13 cellular contexts compared by ENCODE assay signal in genomic region chr2:66509326-66509811, GRCh38.
DNase-seq lines count a peak whose midpoint lies in the region; ATAC-seq and TF ChIP-seq lines count a peak whose summit lies in the region.
"Had no signal": no experiment of that assay in that cellular context is flagged by ENCODE, and none has a peak within 500 bp of the region (broad histone marks: within the 10 kb centered on the region; RNA-seq: fewer than 3 reads in every experiment).

No MANE protein-coding gene starts in this region.

- no peaks in the 10 kb centered on the region for H3K9me3 Mint-ChIP-seq in Caco-2 (ENCODE audit: unreplicated experiment)
- H3K9me3 Mint-ChIP-seq: activated T-helper 2 cell treated with anti-CD3 and anti-CD28 coated beads, Interferon-gamma antibody, Interleukin-2, Interleukin-4, amounts not matched to agents 10 μg/mL and 5 μg/mL and 100 μg/mL, durations not matched to agents 14 hours and 24 hours and 36 hours; neural crest cell had no signal

- intact Hi-C loops in PC-9 (cut with micrococcal nuclease; ENCODE audit: unreplicated experiment) (loop anchor here (1.0 to 2.0 kb wide), 2 partner anchors 15 to 75 kb away; no protein-coding TSS in a partner anchor), Caco-2 (cut with micrococcal nuclease; ENCODE audit: unreplicated experiment) (no loop called here)

- no peaks in the 10 kb centered on the region; the same call in none of the 2 replicates for H3F3A ChIP-seq in PC-9 (ENCODE audit: insufficient read depth, low read depth)

- DNase-seq in HEK293T (ENCODE audit: extremely low spot score) (no peak), PC-9 (peak; percentile 48 to 89), fibroblast of gingiva (ENCODE audit: low read depth) (peak; percentile 30), trophoblast cell (peak; percentile 88 to 97), Peyer's patch (no peak), SW 1271 (lab: John Stamatoyannopoulos, UW) (no peak), Caco-2 (no peak)
- DNase-seq: cortex of kidney; SIG-M5; stimulated activated CD4-positive, alpha-beta T cell treated with anti-CD3 and anti-CD28 coated beads, Interleukin-2, amount 100 ng/mL, for 24 hours had no signal

- peaks cover 21% of the 10 kb centered on the region for H3K79me1 ChIP-seq in trophoblast cell (ENCODE audit: low read length)

- H3K4me3 ChIP-seq in PC-9 (no peak overlapping the region), trophoblast cell (ENCODE audit: low read depth, low read length) (no peak overlapping the region), Peyer's patch (no peak overlapping the region), Caco-2 (ENCODE audit: low read depth, low read length) (no peak overlapping the region)

- H2BK5ac ChIP-seq in trophoblast cell (ENCODE audit: low read depth, low read length, poor library complexity) = no peak overlapping the region

- H3K36me3 ChIP-seq in PC-9 (ENCODE audit: low read depth) = no peaks in the 10 kb centered on the region
- H3K36me3 ChIP-seq in trophoblast cell (ENCODE audit: control insufficient read depth in 1 of 2, insufficient read depth in 2 of 2, low read length in 2 of 2) = peaks cover 0 to 1% of the 10 kb centered on the region in 2 experiments
- no peaks in the 10 kb centered on the region for H3K36me3 ChIP-seq in Peyer's patch
- no peaks in the 10 kb centered on the region for H3K36me3 ChIP-seq in Caco-2 (ENCODE audit: control insufficient read depth, insufficient read depth, low read length)

- H3K9me2 ChIP-seq in PC-9 (ENCODE audit: insufficient read depth) = no peaks in the 10 kb centered on the region

- H2BK120ac ChIP-seq in trophoblast cell (ENCODE audit: insufficient read depth, low read length, poor library complexity) = no peak overlapping the region

- CTCF ChIA-PET in HEK293T (lab: Yijun Ruan, JAX) = no interaction called here
- CTCF ChIA-PET in PC-9 (lab: Charles Lee) = no interaction called here
- CTCF ChIA-PET in Caco-2 (lab: Charles Lee) = no interaction called here

- H3K4me3 Mint-ChIP-seq in Caco-2 (ENCODE audit: unreplicated experiment) = no peak overlapping the region
- H3K4me3 Mint-ChIP-seq: neural crest cell had no signal

- no peak overlapping the region for H3K9ac ChIP-seq in trophoblast cell (ENCODE audit: low read length)

- BruUV-seq in PC-9 (replicated peaks; lab: Mats Ljungman, UMichigan) (no TSS peak), Caco-2 (replicated peaks; lab: Mats Ljungman, UMichigan) (no TSS peak)

- ATAC-seq in GM18511 (IDR thresholded peaks at IDR 0.05; ENCODE audit: unreplicated experiment) = no peak

- no peak overlapping the region for H3K4ac ChIP-seq in trophoblast cell (ENCODE audit: low read depth, low read length)

- no peaks in the 10 kb centered on the region for H3K27me3 Mint-ChIP-seq in Caco-2 (ENCODE audit: insufficient read depth, unreplicated experiment)

- no peak overlapping the region for H3K27ac Mint-ChIP-seq in Caco-2 (ENCODE audit: unreplicated experiment)
- H3K27ac Mint-ChIP-seq: activated T-helper 2 cell treated with anti-CD3 and anti-CD28 coated beads, Interferon-gamma antibody, Interleukin-2, Interleukin-4, amounts not matched to agents 10 μg/mL and 5 μg/mL and 100 μg/mL, durations not matched to agents 14 hours and 24 hours and 36 hours had no signal

- H2AK5ac ChIP-seq in trophoblast cell (ENCODE audit: low read length) = no peak overlapping the region

- H4K20me1 ChIP-seq in PC-9 (ENCODE audit: insufficient read depth) = no peaks in the 10 kb centered on the region

- no peak overlapping the region for H4K12ac ChIP-seq in trophoblast cell (ENCODE audit: low read depth, low read length)

- WGBS in trophoblast cell (ENCODE audit: extremely low coverage, insufficient coverage, insufficient read length) = no CpG with 5 or more reads among the region's 1 CpG

- H3K27me3 ChIP-seq in PC-9 (ENCODE audit: insufficient read depth, low read depth) = no peaks in the 10 kb centered on the region
- no peaks in the 10 kb centered on the region for H3K27me3 ChIP-seq in trophoblast cell (ENCODE audit: insufficient read depth, low read length)
- H3K27me3 ChIP-seq in Peyer's patch = no peaks in the 10 kb centered on the region
- H3K27me3 ChIP-seq in Caco-2 (replicated peaks; ENCODE audit: control insufficient read depth, insufficient read depth, low read length) = no peaks in the 10 kb centered on the region

- POLR2A ChIA-PET in HEK293T (lab: Yijun Ruan, JAX) = interaction anchor here (0.6 to 6.4 kb wide), 4 partner anchors 10 to 74 kb away, joined by 3 to 38 read pairs (median 4); partner anchors contain the start of gene MEIS1
- POLR2A ChIA-PET in PC-9 (lab: Charles Lee; ENCODE audit: unreplicated experiment) = interaction anchor here (0.6 to 0.8 kb wide), 2 partner anchors 73 to 75 kb away, joined by 5 to 7 read pairs; no protein-coding TSS in a partner anchor
- POLR2A ChIA-PET in Caco-2 (lab: Charles Lee) = no interaction called here

- no peak for TF ChIP-seq POLR2A in Peyer's patch (IDR thresholded peaks at IDR 0.05)

- H2AFZ ChIP-seq in PC-9 = no peak overlapping the region
- H2AFZ ChIP-seq in trophoblast cell (ENCODE audit: insufficient read depth, low read length, poor library complexity) = no peak overlapping the region

- TF ChIP-seq CTCF in PC-9 (conservative IDR thresholded peaks at IDR 0.05) (no peak), Peyer's patch (IDR thresholded peaks at IDR 0.05) (no peak), Caco-2 (IDR thresholded peaks at IDR 0.05; ENCODE audit: insufficient read depth in 1 of 2, low read depth in 1 of 2, low read length in 1 of 2, severe bottlenecking in 1 of 2, unreplicated experiment in 1 of 2) (no peak)

- peaks cover 4% of the 10 kb centered on the region for H3K4me1 Mint-ChIP-seq in Caco-2 (ENCODE audit: low read depth, unreplicated experiment)

- H3K4me1 ChIP-seq in PC-9 (replicated peaks; ENCODE audit: insufficient read depth) (peaks cover 23% of the 10 kb centered on the region), trophoblast cell (ENCODE audit: control insufficient read depth in 1 of 2, insufficient read depth in 2 of 2, low read length in 2 of 2) (peaks cover 8 to 22% of the 10 kb centered on the region in 2 experiments), Peyer's patch (peaks cover 0 to 7% (median 0%) of the 10 kb centered on the region in 4 donors), Caco-2 (peaks cover 7% of the 10 kb centered on the region; the same call in 1 of the 2 replicates)

- H2BK12ac ChIP-seq in trophoblast cell (ENCODE audit: low read length) = no peak overlapping the region

- H3K79me2 ChIP-seq in PC-9 (ENCODE audit: low read depth) (no peaks in the 10 kb centered on the region), trophoblast cell (ENCODE audit: control insufficient read depth, insufficient read depth, low read length, poor library complexity) (peaks cover 2% of the 10 kb centered on the region)

- no peaks in the 10 kb centered on the region for H3K9me3 ChIP-seq in PC-9 (ENCODE audit: insufficient read depth, low read depth)
- H3K9me3 ChIP-seq in trophoblast cell (ENCODE audit: insufficient read depth, low read depth, low read length) = no peaks in the 10 kb centered on the region
- no peaks in the 10 kb centered on the region for H3K9me3 ChIP-seq in Peyer's patch
- H3K9me3 ChIP-seq in Caco-2 = no peaks in the 10 kb centered on the region

- H3K36me3 Mint-ChIP-seq in Caco-2 (ENCODE audit: insufficient read depth, unreplicated experiment) = no peaks in the 10 kb centered on the region

- H4K91ac ChIP-seq in trophoblast cell (ENCODE audit: low read depth, low read length) = no peak overlapping the region

- H3K14ac ChIP-seq in trophoblast cell (ENCODE audit: low read length) = no peak overlapping the region

- no peak overlapping the region for H3K18ac ChIP-seq in trophoblast cell (ENCODE audit: low read length)

- H3K4me2 ChIP-seq in PC-9 (peak overlapping the region; percentile 43), trophoblast cell (ENCODE audit: low read length) (no peak overlapping the region)

- peak overlapping the region; percentile 68 for H3K27ac ChIP-seq in PC-9
- peak overlapping the region; percentile 98 for H3K27ac ChIP-seq in trophoblast cell (ENCODE audit: low read depth, low read length)
- peak overlapping the region in 1 of 4 donors; percentile 48 for H3K27ac ChIP-seq in Peyer's patch

- no peak overlapping the region for H4K8ac ChIP-seq in trophoblast cell (ENCODE audit: low read depth, low read length)

- H3K23ac ChIP-seq in trophoblast cell (ENCODE audit: low read length) = no peak overlapping the region

TF ChIP-seq in HEK293T, 16 proteins besides CTCF, POLR2A, EP300 and RAD21:
- TF ChIP-seq FOXA1 (IDR thresholded peaks at IDR 0.05) = 0 out of 2 replicates have a peak, but pooled peaks have one; percentile 4
- no peak for TF ChIP-seq TARDBP (IDR thresholded peaks at IDR 0.05)
- TF ChIP-seq, protein P1, sequence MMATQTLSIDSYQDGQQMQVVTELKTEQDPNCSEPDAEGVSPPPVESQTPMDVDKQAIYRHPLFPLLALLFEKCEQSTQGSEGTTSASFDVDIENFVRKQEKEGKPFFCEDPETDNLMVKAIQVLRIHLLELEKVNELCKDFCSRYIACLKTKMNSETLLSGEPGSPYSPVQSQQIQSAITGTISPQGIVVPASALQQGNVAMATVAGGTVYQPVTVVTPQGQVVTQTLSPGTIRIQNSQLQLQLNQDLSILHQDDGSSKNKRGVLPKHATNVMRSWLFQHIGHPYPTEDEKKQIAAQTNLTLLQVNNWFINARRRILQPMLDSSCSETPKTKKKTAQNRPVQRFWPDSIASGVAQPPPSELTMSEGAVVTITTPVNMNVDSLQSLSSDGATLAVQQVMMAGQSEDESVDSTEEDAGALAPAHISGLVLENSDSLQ (IDR thresholded peaks at IDR 0.05) = peak; percentile 65; the same call in 1 of the 2 replicates

Comparison
In these comparisons a context has a peak if more than half of its experiments do, and no peak if none do; other contexts are left out.
1. DNase-seq: peak in PC-9 (2 of 2), fibroblast of gingiva (single experiment) and trophoblast cell (2 of 2); none in HEK293T (single experiment), Peyer's patch (0 of 3), SW 1271 (0 of 2) and Caco-2 (0 of 2).